In genomic region chr5:149371296-149371962, GRCh38 we compare ENCODE assay signal across 8 cellular contexts. TPM values are rescaled to one million over a fixed set of nuclear protein-coding genes. Genes with fewer than 3 reads are reported as not detected.
DNase-seq lines count a peak whose midpoint lies in the region; ATAC-seq and TF ChIP-seq lines count a peak whose summit lies in the region.

No MANE protein-coding gene starts in this region.

- DNase-seq in CD14-positive monocyte (ENCODE audit: low spot score) (no peak), GM19240 (ENCODE audit: insufficient read length, low spot score) (peak; percentile 89), NCI-H82 treated with DMSO at 0.1 percent for 48 hours (lab: John Stamatoyannopoulos, UW; ENCODE audit: unreplicated experiment) (peak; percentile 45), endothelial cell (ENCODE audit: low spot score) (peak; percentile 72), stomach (peak; percentile 72)
- peak; percentile 85 for DNase-seq in activated CD8-positive, alpha-beta memory T cell treated with anti-CD3 and anti-CD28 coated beads for 24 hours
- DNase-seq in naive thymus-derived CD4-positive, alpha-beta T cell = peak; percentile 38 to 76 (median 62)

- peaks cover 0 to 4% (median 0%) of the 10 kb centered on the region in 3 experiments for H3K36me3 ChIP-seq in naive thymus-derived CD4-positive, alpha-beta T cell (ENCODE audit: control insufficient read depth in 2 of 3, insufficient read depth in 3 of 3, low read length in 3 of 3)
- H3K36me3 ChIP-seq in stomach = no peaks in the 10 kb centered on the region

- POLR2A ChIA-PET in naive thymus-derived CD4-positive, alpha-beta T cell (lab: Charles Lee) = interaction anchor here (0.7 to 1.7 kb wide), 5 partner anchors 11 to 68 kb away, joined by 3 to 5 read pairs (median 4); no protein-coding TSS in a partner anchor

- peak; percentile 88 for ATAC-seq in HG03354 (IDR thresholded peaks at IDR 0.05; ENCODE audit: poor library complexity, severe bottlenecking, unreplicated experiment)
- ATAC-seq in naive thymus-derived CD4-positive, alpha-beta T cell = peak; percentile 92

- peaks cover 0 to 5% (median 3%) of the 10 kb centered on the region in 3 donors for H3K27me3 Mint-ChIP-seq in CD14-positive monocyte (ENCODE audit: low read depth in 3 of 3)
- peaks cover 3% of the 10 kb centered on the region for H3K27me3 Mint-ChIP-seq in endothelial cell (ENCODE audit: unreplicated experiment)
- H3K27me3 Mint-ChIP-seq in naive thymus-derived CD4-positive, alpha-beta T cell = no peaks in the 10 kb centered on the region

- H3K9me3 ChIP-seq in naive thymus-derived CD4-positive, alpha-beta T cell (ENCODE audit: control insufficient read depth in 2 of 3, low read length in 3 of 3) = no peaks in the 10 kb centered on the region
- no peaks in the 10 kb centered on the region for H3K9me3 ChIP-seq in stomach

- H3K9me3 Mint-ChIP-seq in CD14-positive monocyte (no peaks in the 10 kb centered on the region), endothelial cell (ENCODE audit: unreplicated experiment) (no peaks in the 10 kb centered on the region)
- peaks cover 0 to 2% (median 0%) of the 10 kb centered on the region in 11 donors for H3K9me3 Mint-ChIP-seq in naive thymus-derived CD4-positive, alpha-beta T cell

- peaks cover 8% of the 10 kb centered on the region for H3K4me1 Mint-ChIP-seq in CD14-positive monocyte
- H3K4me1 Mint-ChIP-seq in endothelial cell (ENCODE audit: unreplicated experiment) = peaks cover 4% of the 10 kb centered on the region
- H3K4me1 Mint-ChIP-seq in naive thymus-derived CD4-positive, alpha-beta T cell = peaks cover 3 to 31% (median 23%) of the 10 kb centered on the region in 7 donors

- no peak overlapping the region for H3K27ac ChIP-seq in naive thymus-derived CD4-positive, alpha-beta T cell (ENCODE audit: low read depth, low read length)
- peak overlapping the region in 3 of 5 donors; percentile 41 to 72 (median 45) for H3K27ac ChIP-seq in stomach

- TF ChIP-seq CTCF in CD14-positive monocyte (IDR thresholded peaks at IDR 0.05) (peak; percentile 82), endothelial cell (IDR thresholded peaks at IDR 0.05; ENCODE audit: unreplicated experiment) (peak; percentile 71), stomach (IDR thresholded peaks at IDR 0.05) (peak in 5 of 7 experiments; percentile 52 to 74 (median 68))

- no peak overlapping the region for H3K4me3 ChIP-seq in naive thymus-derived CD4-positive, alpha-beta T cell (ENCODE audit: low read length)
- no peak overlapping the region for H3K4me3 ChIP-seq in stomach

- H3K27ac Mint-ChIP-seq in CD14-positive monocyte (no peak overlapping the region), endothelial cell (ENCODE audit: unreplicated experiment) (no peak overlapping the region)
- H3K27ac Mint-ChIP-seq in naive thymus-derived CD4-positive, alpha-beta T cell = peak overlapping the region in 2 of 9 donors; percentile 50 to 83

- CTCF ChIA-PET in naive thymus-derived CD4-positive, alpha-beta T cell (lab: Charles Lee) = interaction anchor here (0.6 to 8.0 kb wide), 21 partner anchors 10 to 193 kb away, joined by 3 to 147 read pairs (median 5); partner anchors contain the start of genes AFAP1L1 and GRPEL2

- H3K27me3 ChIP-seq in naive thymus-derived CD4-positive, alpha-beta T cell (ENCODE audit: control insufficient read depth in 2 of 2, insufficient read depth in 2 of 2, low read length in 2 of 2) = no peaks in the 10 kb centered on the region
- no peaks in the 10 kb centered on the region for H3K27me3 ChIP-seq in stomach

- H3K36me3 Mint-ChIP-seq in CD14-positive monocyte = peaks cover 6 to 10% of the 10 kb centered on the region in 2 donors
- peaks cover 3% of the 10 kb centered on the region for H3K36me3 Mint-ChIP-seq in endothelial cell (ENCODE audit: low read depth, unreplicated experiment)
- peaks cover 0 to 6% (median 4%) of the 10 kb centered on the region in 5 donors for H3K36me3 Mint-ChIP-seq in naive thymus-derived CD4-positive, alpha-beta T cell

- H3K4me1 ChIP-seq in naive thymus-derived CD4-positive, alpha-beta T cell (ENCODE audit: control insufficient read depth in 2 of 2, insufficient read depth in 2 of 2, low read length in 2 of 2) = peaks cover 0 to 7% of the 10 kb centered on the region in 2 donors
- peaks cover 4 to 31% (median 18%) of the 10 kb centered on the region in 4 donors for H3K4me1 ChIP-seq in stomach

- no peak for TF ChIP-seq EP300 in stomach (IDR thresholded peaks at IDR 0.05)

- intact Hi-C loops in CD14-positive monocyte (cut with micrococcal nuclease) = loop anchor here (2.0 to 5.0 kb wide), 2 partner anchors 54 to 57 kb away; no protein-coding TSS in a partner anchor
- intact Hi-C loops in naive thymus-derived CD4-positive, alpha-beta T cell (cut with micrococcal nuclease) = loop anchor here (1.0 kb wide), 7 partner anchors 14 to 230 kb away; partner anchors contain the start of genes ABLIM3 (in 2 of the 2) and GRPEL2 (in 1 of the 2)
- intact Hi-C loops in stomach (cut with DNase I; ENCODE audit: low total_unique reads) = no loop called here

- WGBS in stomach, 5 donors = 35 to 44% (median 37%) methylated on average over 11 to 12 of the region's 12 CpGs

- TF ChIP-seq POLR2A in stomach (IDR thresholded peaks at IDR 0.05) = no peak

- H3K4me3 Mint-ChIP-seq in CD14-positive monocyte (no peak overlapping the region), endothelial cell (ENCODE audit: unreplicated experiment) (no peak overlapping the region)
- no peak overlapping the region for H3K4me3 Mint-ChIP-seq in naive thymus-derived CD4-positive, alpha-beta T cell

RNA-seq across cellular contexts. Expression of gene IL17B, which starts 7.7 kb away (rescaled TPM):
- polyA plus RNA-seq in CD14-positive monocyte (not detected), stomach (1 to 10 TPM in 2 of 3 donors, under 1 TPM in 1; 0.56 to 5.6 (median 1.8) TPM)
- total RNA-seq in endothelial cell (ENCODE audit: unreplicated experiment) (not detected), stomach (10 to 100 TPM in 1 of 5 donors, 1 to 10 TPM in 1, not detected in 3; 1.7 to 31.0 TPM)
- not detected for total RNA-seq in naive thymus-derived CD4-positive, alpha-beta T cell
- polyA plus RNA-seq in naive thymus-derived CD4-positive, alpha-beta T cell = not detected

RNA-seq across cellular contexts. Expression of gene PCYOX1L, which starts 13.6 kb away (rescaled TPM):
- polyA plus RNA-seq in CD14-positive monocyte (10 to 100 TPM in 1 of 2 donors, 1 to 10 TPM in 1; 9.8 to 13.5 TPM), stomach (1 to 10 TPM; 2.1 to 5.2 (median 2.3) TPM)
- total RNA-seq in endothelial cell (ENCODE audit: unreplicated experiment) (18.3 TPM), stomach (10 to 100 TPM in 1 of 5 donors, 1 to 10 TPM in 3, not detected in 1; 3.0 to 13.4 (median 4.3) TPM)
- total RNA-seq in naive thymus-derived CD4-positive, alpha-beta T cell = 10 to 100 TPM; 29.7 to 53.7 (median 36.3) TPM
- 10 to 100 TPM; 12.7 to 21.1 TPM for polyA plus RNA-seq in naive thymus-derived CD4-positive, alpha-beta T cell

RNA-seq across cellular contexts. Expression of gene GRPEL2, which starts 26.1 kb away (rescaled TPM):
- polyA plus RNA-seq in CD14-positive monocyte (1 to 10 TPM; 2.0 to 2.7 TPM), stomach (1 to 10 TPM; 4.7 to 5.3 (median 5.2) TPM)
- total RNA-seq in endothelial cell (ENCODE audit: unreplicated experiment) (51.1 TPM), stomach (10 to 100 TPM in 3 of 5 donors, 1 to 10 TPM in 2; 1.4 to 19.1 (median 13.8) TPM)
- total RNA-seq in naive thymus-derived CD4-positive, alpha-beta T cell = 10 to 100 TPM; 12.0 to 40.1 (median 32.2) TPM
- 1 to 10 TPM; 5.9 to 7.5 TPM for polyA plus RNA-seq in naive thymus-derived CD4-positive, alpha-beta T cell
